10 cellular contexts compared by ENCODE assay signal in genomic region chr3:53753518-53754183, GRCh38.
A peak's percentile ranks its signal among the peaks of the same experiment; 100 is the strongest.
DNase-seq lines count a peak whose midpoint lies in the region; ATAC-seq and TF ChIP-seq lines count a peak whose summit lies in the region.
"Had no signal": no experiment of that assay in that cellular context is flagged by ENCODE, and none has a peak within 500 bp of the region (broad histone marks: within the 10 kb centered on the region; RNA-seq: fewer than 3 reads in every experiment).

No MANE protein-coding gene starts in this region.

- TF ChIP-seq CTCF in foreskin fibroblast (IDR thresholded peaks at IDR 0.05; ENCODE audit: low read depth, low read length): no peak

- H3K27ac Mint-ChIP-seq in central memory CD8-positive, alpha-beta T cell (ENCODE audit: low read depth): no peak overlapping the region

- peaks cover 14% of the 10 kb centered on the region for H3K4me1 Mint-ChIP-seq in central memory CD8-positive, alpha-beta T cell

- ATAC-seq in GM18498 (IDR thresholded peaks at IDR 0.05; ENCODE audit: unreplicated experiment) (peak; percentile 42), HG03135 (IDR thresholded peaks at IDR 0.05; ENCODE audit: unreplicated experiment) (peak; percentile 48), Right ventricle myocardium inferior (no peak), GM18867 (IDR thresholded peaks at IDR 0.05; ENCODE audit: unreplicated experiment) (no peak)
- ATAC-seq in central memory CD8-positive, alpha-beta T cell (replicated peaks; ENCODE audit: extremely low read depth, poor library complexity, severe bottlenecking): peak; percentile 66
- ATAC-seq: esophagus mucosa had no signal

- intact Hi-C loops in Right ventricle myocardium inferior (cut with DNase I): no loop called here

- no peaks in the 10 kb centered on the region for H3K9me3 Mint-ChIP-seq in central memory CD8-positive, alpha-beta T cell

- H3K4me3 ChIP-seq in foreskin fibroblast (ENCODE audit: low read depth in 1 of 2, low read length in 2 of 2): no peak overlapping the region
- H3K4me3 ChIP-seq: SK-N-MC had no signal

- peak; percentile 65 for DNase-seq in DMS53 (lab: John Stamatoyannopoulos, UW)
- no peak for DNase-seq in central memory CD8-positive, alpha-beta T cell (ENCODE audit: low spot score in 2 of 2)
- DNase-seq in Right ventricle myocardium inferior (ENCODE audit: missing footprints): no peak
- no peak for DNase-seq in foreskin fibroblast
- DNase-seq in NCI-H446 (lab: John Stamatoyannopoulos, UW): no peak

- H3K27me3 Mint-ChIP-seq in central memory CD8-positive, alpha-beta T cell: peaks cover 8% of the 10 kb centered on the region

- no peaks in the 10 kb centered on the region for H3K36me3 Mint-ChIP-seq in central memory CD8-positive, alpha-beta T cell (ENCODE audit: insufficient read depth)

- H3K4me3 Mint-ChIP-seq in central memory CD8-positive, alpha-beta T cell: no peak overlapping the region

Comparison
In these comparisons a context has a peak if more than half of its experiments do, and no peak if none do; other contexts are left out.
1. ATAC-seq: peak in GM18498 (single experiment), HG03135 (single experiment) and central memory CD8-positive, alpha-beta T cell (single experiment); none in Right ventricle myocardium inferior (single experiment) and GM18867 (single experiment).